8 cellular contexts compared by ENCODE assay signal in the genomic region with DNA sequence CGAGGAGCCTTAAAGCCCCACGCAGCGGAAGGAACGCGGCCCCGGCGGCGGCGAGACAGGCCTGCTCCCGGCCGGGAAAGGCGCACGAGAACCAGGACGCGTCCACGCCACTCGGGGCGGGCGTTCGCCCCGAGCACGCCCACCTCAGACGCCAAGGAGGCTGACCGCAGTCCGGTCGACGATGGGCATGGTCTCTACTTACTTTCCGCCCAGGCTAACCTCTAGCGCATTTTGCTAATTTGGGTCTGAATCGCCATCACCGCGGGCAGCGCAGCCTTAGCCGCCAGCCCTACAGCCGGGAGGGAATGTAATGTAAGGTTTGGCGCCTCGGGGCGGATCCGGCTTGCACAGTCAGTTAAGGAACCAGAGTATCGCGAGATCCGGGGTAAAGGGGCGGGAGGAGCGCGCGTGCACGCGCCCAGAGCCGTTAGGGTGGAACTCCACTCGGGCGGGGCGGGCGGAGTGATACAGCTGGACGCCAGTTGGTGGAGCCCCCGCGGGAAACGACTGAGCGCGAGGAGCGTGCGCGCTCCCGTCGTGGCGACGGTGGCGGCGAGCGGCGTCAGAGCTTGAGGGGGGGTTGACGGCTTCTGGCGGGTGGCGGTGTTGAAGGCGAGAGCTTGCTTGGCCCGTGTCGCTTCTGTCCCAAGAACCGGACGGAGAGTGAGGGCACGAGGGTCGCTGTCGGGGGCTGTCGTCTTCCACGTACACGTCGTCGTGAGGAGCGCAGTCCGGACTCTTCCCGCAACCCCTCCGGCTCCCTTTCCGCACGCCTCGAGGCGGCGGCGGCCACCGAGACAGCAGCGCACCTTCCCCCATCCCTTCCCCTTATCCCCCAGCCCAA. TPM values are rescaled to one million over a fixed set of nuclear protein-coding genes. Genes with fewer than 3 reads are reported as not detected.
DNase-seq lines count a peak whose midpoint lies in the region; ATAC-seq and TF ChIP-seq lines count a peak whose summit lies in the region.

LUC7L2 (plus strand) TSS at position 529 of the 844 bp plus-strand sequence. CDS start 368 bp downstream, outside the sequence.

- TF ChIP-seq CTCF in GM10248 (IDR thresholded peaks at IDR 0.05; ENCODE audit: control extremely low read depth, extremely low read depth, low read depth, missing control alignments) (no peak), osteoblast (IDR thresholded peaks at IDR 0.05; ENCODE audit: extremely low read depth, low read depth, low read length) (no peak), thoracic aorta (IDR thresholded peaks at IDR 0.05) (no peak)

- H3K79me2 ChIP-seq in osteoblast (ENCODE audit: insufficient read depth, low read length) = peaks cover 48% of the 10 kb centered on the region

- peaks cover 35% of the 10 kb centered on the region for H4K20me1 ChIP-seq in osteoblast (ENCODE audit: insufficient read depth, low read length)

- peak; percentile 81 for ATAC-seq in HG02610 (IDR thresholded peaks at IDR 0.05; ENCODE audit: unreplicated experiment)
- ATAC-seq in activated naive CD4-positive, alpha-beta T cell treated with anti-CD3 and anti-CD28 coated beads, Interleukin-2, amount 50 U/mL, for 72 hours = peak; percentile 78 to 81
- ATAC-seq in thoracic aorta (ENCODE audit: insufficient number of reproducible peaks, low FRiP score, low read depth) = peak; percentile 97

- peaks cover 27% of the 10 kb centered on the region for H3K4me1 ChIP-seq in osteoblast (ENCODE audit: insufficient read depth, low read length)
- H3K4me1 ChIP-seq in thoracic aorta (ENCODE audit: control insufficient read depth in 1 of 2, low read depth in 2 of 2) = peaks cover 26 to 30% of the 10 kb centered on the region in 2 donors

- H3K27me3 ChIP-seq in osteoblast (ENCODE audit: insufficient read depth, low read length) (no peaks in the 10 kb centered on the region), thoracic aorta (replicated peaks; ENCODE audit: insufficient read depth) (no peaks in the 10 kb centered on the region)

- H3K4me2 ChIP-seq in osteoblast (ENCODE audit: insufficient read depth, low read length) = peak within 1 kb of the TSS; percentile 86

- H3K27ac Mint-ChIP-seq in activated naive CD4-positive, alpha-beta T cell treated with anti-CD3 and anti-CD28 coated beads, Interleukin-2, amount 50 U/mL, for 72 hours = peak within 1 kb of the TSS; percentile 100

- peaks cover 29 to 37% of the 10 kb centered on the region in 2 donors for H3K36me3 Mint-ChIP-seq in activated naive CD4-positive, alpha-beta T cell treated with anti-CD3 and anti-CD28 coated beads, Interleukin-2, amount 50 U/mL, for 72 hours

- no peaks in the 10 kb centered on the region for H3K9me3 ChIP-seq in osteoblast (ENCODE audit: low read depth, low read length)
- H3K9me3 ChIP-seq in thoracic aorta = no peaks in the 10 kb centered on the region

- POLR2A ChIA-PET in GM10248 (lab: Yijun Ruan, JAX) = interaction anchor here (0.9 to 1.7 kb wide), 6 partner anchors 11 to 1465 kb away, joined by 3 to 14 read pairs (median 4); no protein-coding TSS in a partner anchor

- H2AFZ ChIP-seq in osteoblast (ENCODE audit: low read length) = peak within 1 kb of the TSS; percentile 98

- H3K9me3 Mint-ChIP-seq in activated naive CD4-positive, alpha-beta T cell treated with anti-CD3 and anti-CD28 coated beads, Interleukin-2, amount 50 U/mL, for 72 hours = no peaks in the 10 kb centered on the region

- peaks cover 5% of the 10 kb centered on the region for H3K36me3 ChIP-seq in osteoblast (ENCODE audit: insufficient read depth, low read length)
- H3K36me3 ChIP-seq in thoracic aorta = no peaks in the 10 kb centered on the region

- CTCF ChIA-PET in GM10248 (lab: Yijun Ruan, JAX) = interaction anchor here (1.3 kb wide), 1 partner anchor 11 kb away, joined by 4 read pairs; no protein-coding TSS in a partner anchor

- H3K27ac ChIP-seq in osteoblast (ENCODE audit: low read depth, low read length) (peak within 1 kb of the TSS; percentile 97), thoracic aorta (peak within 1 kb of the TSS; percentile 91 to 100)

- DNase-seq in GM10248 (ENCODE audit: extremely low spot score) (peak; percentile 95), NCI-H1092 treated with DMSO at 0.1 percent for 48 hours (lab: John Stamatoyannopoulos, UW) (peak; percentile 100), SKM-1 (lab: John Stamatoyannopoulos, UW; ENCODE audit: unreplicated experiment) (peak; percentile 96), glomerular endothelial cell (ENCODE audit: extremely low read depth, low read depth, low spot score) (peak; percentile 84), osteoblast (ENCODE audit: insufficient read length, low spot score, missing footprints) (peak; percentile 97), thoracic aorta (ENCODE audit: low spot score) (peak; percentile 99)
- DNase-seq in activated naive CD4-positive, alpha-beta T cell treated with anti-CD3 and anti-CD28 coated beads, Interleukin-2, amount 50 U/mL, for 72 hours (ENCODE audit: low spot score in 2 of 2) = peak; percentile 98 to 99

- H3K4me3 ChIP-seq in osteoblast (ENCODE audit: insufficient read depth, low read length) (peak within 1 kb of the TSS; percentile 97), thoracic aorta (peak within 1 kb of the TSS; percentile 99)

RNA-seq across cellular contexts. Expression of gene LUC7L2, which starts in this region (rescaled TPM):
- total RNA-seq in activated naive CD4-positive, alpha-beta T cell treated with anti-CD3 and anti-CD28 coated beads, Interleukin-2, amount 50 U/mL, for 72 hours = 100 to 1,000 TPM; 136 to 143 TPM
- 33.1 and 51.2 TPM in 2 replicates for total RNA-seq in glomerular endothelial cell
- total RNA-seq in osteoblast = 44.2 and 48.9 TPM in 2 replicates
- 100 to 1,000 TPM in 1 of 2 donors, 10 to 100 TPM in 1; 73.4 to 137 TPM for total RNA-seq in thoracic aorta

Comparison
In these comparisons a context has a peak if more than half of its experiments do, and no peak if none do; other contexts are left out.
1. Peak in every context shown above with its lines: DNase-seq, ATAC-seq, H3K4me3 ChIP-seq and H3K27ac ChIP-seq.